ENCODE assay signal across 16 cellular contexts in the genomic region with DNA sequence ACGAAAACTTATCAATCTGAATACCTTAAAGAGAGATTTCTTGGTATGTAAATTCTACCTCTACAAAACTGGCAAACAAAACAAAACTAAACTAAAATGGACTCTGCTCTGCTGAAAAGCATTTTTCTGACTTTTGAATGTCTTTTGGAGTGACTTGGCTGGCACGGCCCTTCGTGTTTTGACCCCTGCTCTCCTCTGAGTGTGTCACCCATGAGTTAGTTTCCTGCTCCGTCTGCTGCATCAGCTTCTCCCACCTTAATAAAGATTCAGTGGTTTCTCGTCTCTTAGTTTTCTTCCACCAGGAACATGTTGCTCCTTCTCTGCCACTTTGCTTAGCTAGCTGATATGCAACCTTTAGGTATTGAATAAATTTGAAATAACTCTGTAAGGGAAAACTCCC.
"Had no signal": no experiment of that assay in that cellular context is flagged by ENCODE, and none has a peak within 500 bp of the region (broad histone marks: within the 10 kb centered on the region; RNA-seq: fewer than 3 reads in every experiment).

No MANE protein-coding gene starts in this region.

- H3K36me3 ChIP-seq: left ventricle myocardium inferior, right atrium auricular region, tibial nerve had no signal

- H3K4me3 ChIP-seq: left ventricle myocardium inferior, right atrium auricular region, tibial nerve had no signal

- DNase-seq: activated CD4-positive, alpha-beta memory T cell treated with anti-CD3 and anti-CD28 coated beads for 36 hours; activated T-cell treated with anti-CD3 and anti-CD28 coated beads for 4 hours; caudate nucleus; endodermal cell; glutamatergic neuron; hippocampal formation; kidney; left ventricle myocardium inferior; mammary epithelial cell; stimulated activated CD4-positive, alpha-beta T cell treated with anti-CD3 and anti-CD28 coated beads, Interleukin-2, amount 100 ng/mL, for 24 hours; stimulated activated naive CD8-positive, alpha-beta T cell treated with anti-CD3 and anti-CD28 coated beads, Interleukin-15, Interleukin-2, amounts not matched to agents 100 U/mL and 50 U/mL, for 24 hours; substantia nigra had no signal

- H3K27me3 ChIP-seq: right atrium auricular region, tibial nerve had no signal

- H3K4me1 ChIP-seq: left ventricle myocardium inferior, right atrium auricular region, tibial nerve had no signal

- ATAC-seq: stimulated activated naive CD8-positive, alpha-beta T cell treated with anti-CD3 and anti-CD28 coated beads, Interleukin-15, Interleukin-2, amounts not matched to agents 100 U/mL and 50 U/mL, for 24 hours had no signal

- H3K9me3 ChIP-seq: left ventricle myocardium inferior, right atrium auricular region, tibial nerve had no signal

- FAIRE-seq: colon, kidney, urothelium cell line had no signal

- H3K27ac ChIP-seq: left ventricle myocardium inferior, right atrium auricular region, tibial nerve had no signal
